Comparison of ENCODE assay signal across 2 cellular contexts in genomic region chr11:47233989-47234668, GRCh38.
TF ChIP-seq lines count a peak whose summit lies in the region.

No MANE protein-coding gene starts in this region.

TF ChIP-seq in WTC11, 78 proteins besides CTCF, POLR2A, EP300 and RAD21:
- TF ChIP-seq ELF4 (CRISPR knock-in tag; IDR thresholded peaks at IDR 0.05; ENCODE audit: low read depth) (no peak), ZNF423 (CRISPR knock-in tag; IDR thresholded peaks at IDR 0.05) (no peak), TEAD1 (CRISPR knock-in tag; IDR thresholded peaks at IDR 0.05) (no peak), ZNF425 (CRISPR knock-in tag; conservative IDR thresholded peaks at IDR 0.05) (no peak), ARID4B (CRISPR knock-in tag; IDR thresholded peaks at IDR 0.05; ENCODE audit: borderline replicate concordance) (no peak), USF1 (CRISPR knock-in tag; IDR thresholded peaks at IDR 0.05) (no peak), ERG (CRISPR knock-in tag; IDR thresholded peaks at IDR 0.05) (no peak), ZBTB21 (CRISPR knock-in tag; IDR thresholded peaks at IDR 0.05; ENCODE audit: borderline replicate concordance) (no peak), ESRRA (CRISPR knock-in tag; IDR thresholded peaks at IDR 0.05; ENCODE audit: borderline replicate concordance) (no peak), ZNF263 (CRISPR knock-in tag; IDR thresholded peaks at IDR 0.05; ENCODE audit: low read depth) (no peak), FOXK1 (CRISPR knock-in tag; IDR thresholded peaks at IDR 0.05) (no peak), NFE2L1 (CRISPR knock-in tag; IDR thresholded peaks at IDR 0.05) (no peak), NR2C2 (CRISPR knock-in tag; IDR thresholded peaks at IDR 0.05) (no peak), ZNF416 (CRISPR knock-in tag; IDR thresholded peaks at IDR 0.05) (no peak), ZNF232 (CRISPR knock-in tag; IDR thresholded peaks at IDR 0.05) (no peak), GRHL2 (CRISPR knock-in tag; IDR thresholded peaks at IDR 0.05; ENCODE audit: insufficient replicate concordance, severe bottlenecking) (no peak), ATF1 (CRISPR knock-in tag; IDR thresholded peaks at IDR 0.05) (no peak), FOXP4 (CRISPR knock-in tag; IDR thresholded peaks at IDR 0.05) (no peak)

TF ChIP-seq in HepG2, 621 proteins besides CTCF, POLR2A, EP300 and RAD21:
- TF ChIP-seq POLR2G (IDR thresholded peaks at IDR 0.05; ENCODE audit: low read depth, low read length) (peak; percentile 52; the same call in 1 of the 2 replicates), STAG1 (CRISPR knock-in tag; IDR thresholded peaks at IDR 0.05) (peak; percentile 64), SMC3 (IDR thresholded peaks at IDR 0.05; ENCODE audit: low read length) (peak; percentile 54; the same call in 1 of the 2 replicates), NFKB2 (CRISPR knock-in tag; IDR thresholded peaks at IDR 0.05; ENCODE audit: borderline replicate concordance) (no peak)
